ENCODE assay signal across 27 cellular contexts in genomic region chr6:107374264-107374663, GRCh38.
"Had no signal": no experiment of that assay in that cellular context is flagged by ENCODE, and none has a peak within 500 bp of the region (broad histone marks: within the 10 kb centered on the region; RNA-seq: fewer than 3 reads in every experiment).

No MANE protein-coding gene starts in this region.

- DNase-seq: stimulated activated CD4-positive, alpha-beta T cell treated with anti-CD3 and anti-CD28 coated beads, Interleukin-2, amount 100 ng/mL, for 48 hours; stimulated activated CD4-positive, alpha-beta T cell treated with anti-CD3 and anti-CD28 coated beads, Interleukin-4, amount 100 ng/mL, for 1 hour; stimulated activated CD4-positive, alpha-beta T cell treated with anti-CD3 and anti-CD28 coated beads, Interleukin-4, amount 100 ng/mL, for 24 hours; stimulated activated CD4-positive, alpha-beta T cell treated with anti-CD3 and anti-CD28 coated beads, Interleukin-4, amount 100 ng/mL, for 4 hours; stimulated activated CD8-positive, alpha-beta memory T cell treated with anti-CD3 and anti-CD28 coated beads, Interleukin-4, amount 100 ng/mL, for 48 hours; stimulated activated naive B cell treated with anti-CD40 and anti-IgM and Interleukin-4, amounts not matched to agents 10 μg/mL and 1 μg/mL and 100 μg/mL, for 72 hours; stimulated activated naive CD4-positive, alpha-beta T cell; stimulated activated naive CD4-positive, alpha-beta T cell treated with Interleukin-2 at 50 U/mL for 16 hours; stimulated activated naive CD8-positive, alpha-beta T cell treated with anti-CD3 and anti-CD28 coated beads, Interleukin-15, amount 100 ng/mL, for 72 hours; stimulated activated naive CD8-positive, alpha-beta T cell treated with anti-CD3 and anti-CD28 coated beads, Interleukin-15, Interleukin-2, amounts not matched to agents 100 U/mL and 50 U/mL, for 24 hours; stomach; substantia nigra; testis; thyroid gland; tibial artery; transverse colon; trophoblast cell; upper lobe of left lung; upper lobe of right lung; uterus had no signal

- H3K27me3 ChIP-seq: stomach, suprapubic skin, testis, thyroid gland, tibial artery, tibial nerve, transverse colon, upper lobe of left lung, upper lobe of right lung, uterus, vagina had no signal

- H3K27ac ChIP-seq: stomach, suprapubic skin, testis, thoracic aorta, thyroid gland, tibial artery, tibial nerve, transverse colon, upper lobe of left lung, upper lobe of right lung, uterus, vagina had no signal

- H3K9me3 ChIP-seq: stomach, suprapubic skin, testis, thoracic aorta, thyroid gland, tibial artery, transverse colon, upper lobe of left lung, upper lobe of right lung, uterus, vagina had no signal

- H3K4me3 ChIP-seq: stomach, suprapubic skin, testis, thoracic aorta, thyroid gland, tibial artery, tibial nerve, transverse colon, upper lobe of left lung, upper lobe of right lung, uterus, vagina had no signal

- FAIRE-seq: urothelium cell line had no signal

- ATAC-seq: stimulated activated effector memory CD8-positive, alpha-beta T cell treated with anti-CD3 and anti-CD28 coated beads, Interleukin-12 subunit alpha, Interleukin-12 subunit beta, amount 100 ng/mL, for 72 hours; stimulated activated memory B cell treated with anti-CD40 and anti-IgM and Interleukin-4, amounts not matched to agents 10 μg/mL and 1 μg/mL and 100 μg/mL, for 72 hours; stimulated activated naive B cell treated with anti-CD40 and anti-IgM and Interleukin-4, amounts not matched to agents 10 μg/mL and 1 μg/mL and 100 μg/mL, for 72 hours; stimulated activated naive CD8-positive, alpha-beta T cell treated with anti-CD3 and anti-CD28 coated beads, Interleukin-15, amount 100 ng/mL, for 72 hours; stimulated activated naive CD8-positive, alpha-beta T cell treated with anti-CD3 and anti-CD28 coated beads, Interleukin-15, Interleukin-2, amounts not matched to agents 100 U/mL and 50 U/mL, for 24 hours; upper lobe of right lung had no signal

- H3K36me3 ChIP-seq: stomach, suprapubic skin, thoracic aorta, thyroid gland, tibial artery, tibial nerve, transverse colon, upper lobe of left lung, upper lobe of right lung, uterus, vagina had no signal

- H3K4me1 ChIP-seq: suprapubic skin, testis, thyroid gland, tibial artery, tibial nerve, transverse colon, upper lobe of left lung, upper lobe of right lung, uterus, vagina had no signal
